ENCODE assay signal across 10 cellular contexts in genomic region chr14:72535485-72535884, GRCh38.
DNase-seq lines count a peak whose midpoint lies in the region; ATAC-seq lines count a peak whose summit lies in the region.
"Had no signal": no experiment of that assay in that cellular context is flagged by ENCODE, and none has a peak within 500 bp of the region (broad histone marks: within the 10 kb centered on the region; RNA-seq: fewer than 3 reads in every experiment).

No MANE protein-coding gene starts in this region.

- peak; percentile 75 for ATAC-seq in activated naive CD8-positive, alpha-beta T cell treated with anti-CD3 and anti-CD28 coated beads, Interleukin-2, amount 10 ng/mL, durations not matched to agents 7 days and 5 days (ENCODE audit: low read depth)
- peak; percentile 57 for ATAC-seq in HG03354 (IDR thresholded peaks at IDR 0.05; ENCODE audit: poor library complexity, severe bottlenecking, unreplicated experiment)
- ATAC-seq in stimulated activated naive CD8-positive, alpha-beta T cell treated with anti-CD3 and anti-CD28 coated beads, Interleukin-15, amount 100 ng/mL, for 72 hours, result peak; percentile 95
- ATAC-seq in HG03135 (IDR thresholded peaks at IDR 0.05; ENCODE audit: unreplicated experiment), result no peak
- ATAC-seq: left colon had no signal

- peaks cover 6% of the 10 kb centered on the region for H3K9me3 Mint-ChIP-seq in activated naive CD8-positive, alpha-beta T cell treated with anti-CD3 and anti-CD28 coated beads, Interleukin-2, amount 10 ng/mL, durations not matched to agents 7 days and 5 days
- peaks cover 8% of the 10 kb centered on the region for H3K9me3 Mint-ChIP-seq in activated naive CD8-positive, alpha-beta T cell treated with anti-CD3 and anti-CD28 coated beads for 36 hours
- H3K9me3 Mint-ChIP-seq in T-helper 2 cell treated with Interferon-gamma antibody and Interleukin-4, amounts not matched to agents 5 μg/mL and 100 μg/mL, for 36 hours, result peaks cover 31% of the 10 kb centered on the region
- H3K9me3 Mint-ChIP-seq in stimulated activated naive CD8-positive, alpha-beta T cell treated with anti-CD3 and anti-CD28 coated beads, Interleukin-15, amount 100 ng/mL, for 72 hours, result peaks cover 8 to 18% of the 10 kb centered on the region in 2 donors

- H3K27ac Mint-ChIP-seq in activated naive CD8-positive, alpha-beta T cell treated with anti-CD3 and anti-CD28 coated beads, Interleukin-2, amount 10 ng/mL, durations not matched to agents 7 days and 5 days, result peak overlapping the region; percentile 34
- H3K27ac Mint-ChIP-seq in activated naive CD8-positive, alpha-beta T cell treated with anti-CD3 and anti-CD28 coated beads for 36 hours, result no peak overlapping the region
- peak overlapping the region; percentile 10 for H3K27ac Mint-ChIP-seq in T-helper 2 cell treated with Interferon-gamma antibody and Interleukin-4, amounts not matched to agents 5 μg/mL and 100 μg/mL, for 36 hours
- no peak overlapping the region for H3K27ac Mint-ChIP-seq in stimulated activated naive CD8-positive, alpha-beta T cell treated with anti-CD3 and anti-CD28 coated beads, Interleukin-15, amount 100 ng/mL, for 72 hours

- no peak for DNase-seq in activated naive CD8-positive, alpha-beta T cell treated with anti-CD3 and anti-CD28 coated beads, Interleukin-2, amount 10 ng/mL, durations not matched to agents 7 days and 5 days
- no peak for DNase-seq in activated naive CD8-positive, alpha-beta T cell treated with anti-CD3 and anti-CD28 coated beads for 36 hours
- no peak for DNase-seq in T-helper 2 cell treated with Interferon-gamma antibody and Interleukin-4, amounts not matched to agents 5 μg/mL and 100 μg/mL, for 36 hours (ENCODE audit: low spot score)
- DNase-seq in stimulated activated naive CD8-positive, alpha-beta T cell treated with anti-CD3 and anti-CD28 coated beads, Interleukin-15, amount 100 ng/mL, for 72 hours, result no peak
- no peak for DNase-seq in midbrain (lab: John Stamatoyannopoulos, UW)
- no peak for DNase-seq in stimulated activated naive CD4-positive, alpha-beta T cell treated with Interleukin-2 at 50 U/mL for 16 hours (lab: John Stamatoyannopoulos, UW)
- DNase-seq: activated T-cell treated with anti-CD3 and anti-CD28 coated beads for 4 hours, left colon had no signal

- POLR2A ChIA-PET in activated naive CD8-positive, alpha-beta T cell treated with anti-CD3 and anti-CD28 coated beads, Interleukin-2, amount 10 ng/mL, durations not matched to agents 7 days and 5 days (lab: Charles Lee), result interaction anchor here (0.9 kb wide), 1 partner anchor 16 kb away, joined by 3 read pairs; no protein-coding TSS in a partner anchor

- peaks cover 15% of the 10 kb centered on the region for H3K27me3 Mint-ChIP-seq in activated naive CD8-positive, alpha-beta T cell treated with anti-CD3 and anti-CD28 coated beads, Interleukin-2, amount 10 ng/mL, durations not matched to agents 7 days and 5 days
- H3K27me3 Mint-ChIP-seq in activated naive CD8-positive, alpha-beta T cell treated with anti-CD3 and anti-CD28 coated beads for 36 hours, result no peaks in the 10 kb centered on the region
- H3K27me3 Mint-ChIP-seq in T-helper 2 cell treated with Interferon-gamma antibody and Interleukin-4, amounts not matched to agents 5 μg/mL and 100 μg/mL, for 36 hours (ENCODE audit: low read depth), result peaks cover 51% of the 10 kb centered on the region
- peaks cover 9% of the 10 kb centered on the region for H3K27me3 Mint-ChIP-seq in stimulated activated naive CD8-positive, alpha-beta T cell treated with anti-CD3 and anti-CD28 coated beads, Interleukin-15, amount 100 ng/mL, for 72 hours

- H3K4me1 Mint-ChIP-seq in activated naive CD8-positive, alpha-beta T cell treated with anti-CD3 and anti-CD28 coated beads, Interleukin-2, amount 10 ng/mL, durations not matched to agents 7 days and 5 days, result peaks cover 67% of the 10 kb centered on the region
- H3K4me1 Mint-ChIP-seq in activated naive CD8-positive, alpha-beta T cell treated with anti-CD3 and anti-CD28 coated beads for 36 hours, result peaks cover 35% of the 10 kb centered on the region
- peaks cover 34% of the 10 kb centered on the region for H3K4me1 Mint-ChIP-seq in T-helper 2 cell treated with Interferon-gamma antibody and Interleukin-4, amounts not matched to agents 5 μg/mL and 100 μg/mL, for 36 hours (ENCODE audit: low read depth)
- H3K4me1 Mint-ChIP-seq in stimulated activated naive CD8-positive, alpha-beta T cell treated with anti-CD3 and anti-CD28 coated beads, Interleukin-15, amount 100 ng/mL, for 72 hours, result peaks cover 45% of the 10 kb centered on the region

- H3K4me3 Mint-ChIP-seq in activated naive CD8-positive, alpha-beta T cell treated with anti-CD3 and anti-CD28 coated beads, Interleukin-2, amount 10 ng/mL, durations not matched to agents 7 days and 5 days, result peak overlapping the region; percentile 44
- no peak overlapping the region for H3K4me3 Mint-ChIP-seq in activated naive CD8-positive, alpha-beta T cell treated with anti-CD3 and anti-CD28 coated beads for 36 hours
- peak overlapping the region; percentile 25 for H3K4me3 Mint-ChIP-seq in T-helper 2 cell treated with Interferon-gamma antibody and Interleukin-4, amounts not matched to agents 5 μg/mL and 100 μg/mL, for 36 hours
- H3K4me3 Mint-ChIP-seq in stimulated activated naive CD8-positive, alpha-beta T cell treated with anti-CD3 and anti-CD28 coated beads, Interleukin-15, amount 100 ng/mL, for 72 hours, result no peak overlapping the region

- H3K36me3 Mint-ChIP-seq in activated naive CD8-positive, alpha-beta T cell treated with anti-CD3 and anti-CD28 coated beads, Interleukin-2, amount 10 ng/mL, durations not matched to agents 7 days and 5 days, result peaks cover 21% of the 10 kb centered on the region
- H3K36me3 Mint-ChIP-seq in activated naive CD8-positive, alpha-beta T cell treated with anti-CD3 and anti-CD28 coated beads for 36 hours, result peaks cover 8% of the 10 kb centered on the region
- H3K36me3 Mint-ChIP-seq in T-helper 2 cell treated with Interferon-gamma antibody and Interleukin-4, amounts not matched to agents 5 μg/mL and 100 μg/mL, for 36 hours (ENCODE audit: low read depth), result peaks cover 25% of the 10 kb centered on the region

Comparison
In these comparisons a context has a peak if more than half of its experiments do, and no peak if none do; other contexts are left out.
1. H3K27ac Mint-ChIP-seq: peak in activated naive CD8-positive, alpha-beta T cell treated with anti-CD3 and anti-CD28 coated beads, Interleukin-2, amount 10 ng/mL, durations not matched to agents 7 days and 5 days (single experiment) and T-helper 2 cell treated with Interferon-gamma antibody and Interleukin-4, amounts not matched to agents 5 μg/mL and 100 μg/mL, for 36 hours (single experiment); none in activated naive CD8-positive, alpha-beta T cell treated with anti-CD3 and anti-CD28 coated beads for 36 hours (single experiment) and stimulated activated naive CD8-positive, alpha-beta T cell treated with anti-CD3 and anti-CD28 coated beads, Interleukin-15, amount 100 ng/mL, for 72 hours (0 of 2).
2. H3K4me3 Mint-ChIP-seq: peak in activated naive CD8-positive, alpha-beta T cell treated with anti-CD3 and anti-CD28 coated beads, Interleukin-2, amount 10 ng/mL, durations not matched to agents 7 days and 5 days (single experiment) and T-helper 2 cell treated with Interferon-gamma antibody and Interleukin-4, amounts not matched to agents 5 μg/mL and 100 μg/mL, for 36 hours (single experiment); none in activated naive CD8-positive, alpha-beta T cell treated with anti-CD3 and anti-CD28 coated beads for 36 hours (single experiment) and stimulated activated naive CD8-positive, alpha-beta T cell treated with anti-CD3 and anti-CD28 coated beads, Interleukin-15, amount 100 ng/mL, for 72 hours (0 of 2).